Comparison of ENCODE assay signal across 8 cellular contexts in the genomic region with DNA sequence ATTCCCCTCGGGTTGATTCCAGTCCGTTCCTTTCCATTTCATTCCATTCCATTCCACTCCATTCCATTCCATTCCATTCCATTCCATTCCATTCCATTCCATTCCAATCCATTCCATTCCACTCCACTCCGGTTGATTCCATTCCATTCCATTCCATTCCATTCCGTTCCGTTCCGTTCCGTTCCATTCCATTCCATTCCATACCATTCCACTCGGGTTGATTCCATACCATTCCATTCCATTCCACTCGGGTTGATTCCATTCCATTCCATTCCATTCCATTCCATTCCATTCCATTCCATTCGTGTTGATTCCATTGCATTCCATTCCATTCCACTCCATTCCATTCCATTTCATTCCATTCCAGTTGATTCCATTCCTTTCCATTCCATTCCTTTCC.
A peak's percentile ranks its signal among the peaks of the same experiment; 100 is the strongest.
DNase-seq lines count a peak whose midpoint lies in the region; ATAC-seq, FAIRE-seq and TF ChIP-seq lines count a peak whose summit lies in the region.
"Not testable (repeated sequence)": the region's sequence is repeated elsewhere in the genome, so short reads cannot be mapped to it uniquely, and the experiment has no call there.

No MANE protein-coding gene starts in this region.

- not testable (repeated sequence) for TF ChIP-seq POLR2A in A549 (IDR thresholded peaks at IDR 0.05; ENCODE audit: low read length)

- ATAC-seq in A549 (peak; percentile 20 to 77; a peak in 5 of 6 replicates), GM18909 (IDR thresholded peaks at IDR 0.05; ENCODE audit: poor library complexity, unreplicated experiment) (peak; percentile 43), GM21576 (IDR thresholded peaks at IDR 0.05; ENCODE audit: unreplicated experiment) (peak; percentile 33), HG02943 (IDR thresholded peaks at IDR 0.05; ENCODE audit: low read depth, unreplicated experiment) (peak; percentile 39), HG03457 (IDR thresholded peaks at IDR 0.05; ENCODE audit: unreplicated experiment) (peak; percentile 34), heart right ventricle (peak; percentile 71 to 87 (median 78))
- ATAC-seq in activated CD8-positive, alpha-beta T cell treated with anti-CD3 and anti-CD28 coated beads for 36 hours = peak; percentile 56

- WGBS in A549 (ENCODE audit: missing lambda C conversion rate) = 9% methylated on average over 10 of the region's 10 CpGs
- 53% methylated on average over 10 of the region's 10 CpGs for WGBS in heart right ventricle, 2 donors

- H3K27me3 ChIP-seq in heart right ventricle = not testable (repeated sequence)

- peaks cover 70% of the 10 kb centered on the region for H3K9me3 Mint-ChIP-seq in activated CD8-positive, alpha-beta T cell treated with anti-CD3 and anti-CD28 coated beads for 36 hours

- not testable (repeated sequence) for DNase-seq in A549 (ENCODE audit: low read depth in 1 of 2, low spot score in 1 of 2); activated CD8-positive, alpha-beta T cell treated with anti-CD3 and anti-CD28 coated beads for 36 hours
- peak in 1 of 2 donors; percentile 27 for DNase-seq in heart right ventricle
- peak; percentile 26 for DNase-seq in posterior vena cava (ENCODE audit: low spot score)

- POLR2A ChIA-PET in A549 (lab: Yijun Ruan, JAX); activated CD8-positive, alpha-beta T cell treated with anti-CD3 and anti-CD28 coated beads for 36 hours (lab: Charles Lee): not testable (repeated sequence)

- H3K4me3 ChIP-seq in A549, heart right ventricle: not testable (repeated sequence)

- not testable (repeated sequence) for H3K27me3 Mint-ChIP-seq in activated CD8-positive, alpha-beta T cell treated with anti-CD3 and anti-CD28 coated beads for 36 hours

- H3K9me3 ChIP-seq in A549 (peaks cover 30% of the 10 kb centered on the region; the same call in 2 of the 3 replicates), heart right ventricle (peaks cover 0 to 92% (median 50%) of the 10 kb centered on the region in 11 donors)

- FAIRE-seq in A549 (lab: Jason Lieb, UNC) = not testable (repeated sequence)

- not testable (repeated sequence) for H3K4me1 ChIP-seq in A549, heart right ventricle

- CTCF ChIA-PET in A549 (lab: Yijun Ruan, JAX); activated CD8-positive, alpha-beta T cell treated with anti-CD3 and anti-CD28 coated beads for 36 hours (lab: Charles Lee): not testable (repeated sequence)

- intact Hi-C loops in activated CD8-positive, alpha-beta T cell treated with anti-CD3 and anti-CD28 coated beads for 36 hours (cut with micrococcal nuclease); posterior vena cava (cut with DNase I): not testable (repeated sequence)
- intact Hi-C loops in heart right ventricle (cut with DNase I) = loop anchor here in 1 of 10 donors (10.0 kb wide), 1 partner anchor 47 kb away; no protein-coding TSS in a partner anchor

- H3K36me3 ChIP-seq in heart right ventricle = not testable (repeated sequence)

- not testable (repeated sequence) for TF ChIP-seq EP300 in A549 (IDR thresholded peaks at IDR 0.05)

- H3K4me1 Mint-ChIP-seq in activated CD8-positive, alpha-beta T cell treated with anti-CD3 and anti-CD28 coated beads for 36 hours (ENCODE audit: low read depth) = not testable (repeated sequence)

- not testable (repeated sequence) for H3K4me3 Mint-ChIP-seq in activated CD8-positive, alpha-beta T cell treated with anti-CD3 and anti-CD28 coated beads for 36 hours

- not testable (repeated sequence) for H3K27ac ChIP-seq in A549, heart right ventricle

- peaks cover 65% of the 10 kb centered on the region for H3K36me3 Mint-ChIP-seq in activated CD8-positive, alpha-beta T cell treated with anti-CD3 and anti-CD28 coated beads for 36 hours (ENCODE audit: low read depth)

- H3K27ac Mint-ChIP-seq in activated CD8-positive, alpha-beta T cell treated with anti-CD3 and anti-CD28 coated beads for 36 hours = not testable (repeated sequence)

- not testable (repeated sequence) for H3K4me2 ChIP-seq in A549

- TF ChIP-seq RAD21 in A549 (conservative IDR thresholded peaks at IDR 0.05 in 1 of 2, IDR thresholded peaks at IDR 0.05 in 1 of 2) = not testable (repeated sequence)

- TF ChIP-seq CTCF in A549 (IDR thresholded peaks at IDR 0.05); activated CD8-positive, alpha-beta T cell treated with anti-CD3 and anti-CD28 coated beads for 36 hours (IDR thresholded peaks at IDR 0.05); heart right ventricle (IDR thresholded peaks at IDR 0.05): not testable (repeated sequence)
